21 cellular contexts compared by ENCODE assay signal in genomic region chr7:65285906-65286864, GRCh38.
"Had no signal": no experiment of that assay in that cellular context is flagged by ENCODE, and none has a peak within 500 bp of the region (broad histone marks: within the 10 kb centered on the region; RNA-seq: fewer than 3 reads in every experiment).

No MANE protein-coding gene starts in this region.

- FAIRE-seq: astrocyte, bronchial epithelial cell, islet of Langerhans, TTC549 had no signal

- H3K27me3 ChIP-seq: gastrocnemius medialis, suprapubic skin had no signal

- ATAC-seq: activated T-helper 17 cell treated with anti-CD3 and anti-CD28 coated beads, Interleukin-2, amount 50 U/mL, for 72 hours; gastrocnemius medialis; left colon; lower lobe of right lung; psoas muscle; sciatic nerve had no signal

- H3K27ac ChIP-seq: gastrocnemius medialis, lower lobe of right lung, psoas muscle, suprapubic skin had no signal

- H3K4me1 Mint-ChIP-seq: activated CD4-positive, alpha-beta T cell treated with anti-CD3 and anti-CD28 coated beads, Interleukin-2, amount 10 ng/mL, durations not matched to agents 7 days and 5 days; activated T-helper 17 cell treated with anti-CD3 and anti-CD28 coated beads, Interleukin-2, amount 50 U/mL, for 72 hours; mesothelial cell of epicardium; nephron progenitor cell had no signal

- H3K27me3 Mint-ChIP-seq: type B pancreatic cell had no signal

- H3K27ac Mint-ChIP-seq: activated CD4-positive, alpha-beta T cell treated with anti-CD3 and anti-CD28 coated beads, Interleukin-2, amount 10 ng/mL, durations not matched to agents 7 days and 5 days; activated naive CD4-positive, alpha-beta T cell treated with anti-CD3 and anti-CD28 coated beads for 36 hours; activated T-helper 17 cell treated with anti-CD3 and anti-CD28 coated beads, Interleukin-2, amount 50 U/mL, for 72 hours; mesothelial cell of epicardium; nephron progenitor cell; stimulated activated naive CD8-positive, alpha-beta T cell treated with anti-CD3 and anti-CD28 coated beads, Interleukin-15, Interleukin-2, amounts not matched to agents 100 ng/mL and 50 ng/mL, for 24 hours; type B pancreatic cell had no signal

- H3K4me1 ChIP-seq: gastrocnemius medialis, lower lobe of right lung, psoas muscle, suprapubic skin had no signal

- H3K36me3 ChIP-seq: gastrocnemius medialis, lower lobe of right lung, suprapubic skin had no signal

- H3K4me3 Mint-ChIP-seq: activated CD4-positive, alpha-beta T cell treated with anti-CD3 and anti-CD28 coated beads, Interleukin-2, amount 10 ng/mL, durations not matched to agents 7 days and 5 days; activated naive CD4-positive, alpha-beta T cell treated with anti-CD3 and anti-CD28 coated beads for 36 hours; activated T-helper 17 cell treated with anti-CD3 and anti-CD28 coated beads, Interleukin-2, amount 50 U/mL, for 72 hours; mesothelial cell of epicardium; nephron progenitor cell; stimulated activated naive CD8-positive, alpha-beta T cell treated with anti-CD3 and anti-CD28 coated beads, Interleukin-15, Interleukin-2, amounts not matched to agents 100 ng/mL and 50 ng/mL, for 24 hours; type B pancreatic cell had no signal

- DNase-seq: activated CD4-positive, alpha-beta T cell treated with anti-CD3 and anti-CD28 coated beads, Interleukin-2, amount 10 ng/mL, durations not matched to agents 7 days and 5 days; activated CD4-positive, CD25-positive, alpha-beta regulatory T cell; activated naive CD4-positive, alpha-beta T cell treated with anti-CD3 and anti-CD28 coated beads for 36 hours; activated T-cell treated with anti-CD3 and anti-CD28 coated beads for 4 hours; erythroblast; gastrocnemius medialis; left colon; lower lobe of right lung; nephron progenitor cell; psoas muscle; T-helper 2 cell had no signal

- H3K9me3 Mint-ChIP-seq: activated naive CD4-positive, alpha-beta T cell treated with anti-CD3 and anti-CD28 coated beads for 36 hours; activated T-helper 17 cell treated with anti-CD3 and anti-CD28 coated beads, Interleukin-2, amount 50 U/mL, for 72 hours; stimulated activated naive CD8-positive, alpha-beta T cell treated with anti-CD3 and anti-CD28 coated beads, Interleukin-15, Interleukin-2, amounts not matched to agents 100 ng/mL and 50 ng/mL, for 24 hours had no signal

- H3K4me3 ChIP-seq: gastrocnemius medialis, lower lobe of right lung, psoas muscle, suprapubic skin had no signal

- H3K9me3 ChIP-seq: gastrocnemius medialis, lower lobe of right lung, psoas muscle, suprapubic skin had no signal
